In the genomic region with DNA sequence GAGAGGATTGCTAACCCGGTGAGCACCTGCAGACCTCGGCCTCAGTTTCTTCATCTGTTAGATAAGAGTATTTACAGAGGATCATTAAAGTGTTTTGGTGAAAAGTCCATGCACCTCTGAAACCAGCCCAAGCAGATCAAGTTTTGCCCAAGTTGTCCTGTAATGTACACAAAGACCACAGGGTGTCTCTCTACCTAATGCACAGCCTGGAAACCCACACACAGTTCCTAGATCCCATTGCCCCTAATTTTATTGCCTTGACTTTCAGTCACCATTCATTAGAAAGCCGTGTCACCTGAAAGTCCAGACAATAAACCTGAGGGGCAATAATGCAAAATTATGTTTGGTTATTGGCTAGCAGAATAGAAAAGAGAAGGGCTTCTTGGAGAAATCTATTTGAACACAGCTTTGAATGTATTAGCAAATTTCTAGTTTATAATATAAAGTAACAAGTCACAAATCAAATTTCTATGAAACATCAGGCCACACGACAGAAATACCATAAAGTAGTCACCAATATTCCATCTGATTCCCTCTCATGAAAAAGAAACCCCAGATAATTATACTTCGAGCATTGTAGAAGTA, we compare ENCODE assay signal across 8 cellular contexts.
DNase-seq lines count a peak whose midpoint lies in the region; ATAC-seq and TF ChIP-seq lines count a peak whose summit lies in the region.

No MANE protein-coding gene starts in this region.

- POLR2A ChIA-PET in HEK293 (lab: Yijun Ruan, JAX) (no interaction called here), MCF 10A (lab: Yijun Ruan, JAX) (interaction anchor here (0.6 to 1.2 kb wide), 2 partner anchors 273 to 379 kb away, joined by 3 to 4 read pairs; partner anchors contain the start of gene TNIK)

- intact Hi-C loops in MCF 10A (cut with micrococcal nuclease), result loop anchor here (1.0 to 10.0 kb wide), 5 partner anchors 137 to 647 kb away; partner anchors contain the start of gene TNIK

- H3K4me3 ChIP-seq in HEK293 (ENCODE audit: low read depth, low read length), result no peak overlapping the region

- peaks cover 22% of the 10 kb centered on the region for H3K4me1 Mint-ChIP-seq in MCF 10A (ENCODE audit: insufficient read depth, unreplicated experiment)

- peak; percentile 56 for DNase-seq in EH (ENCODE audit: low read depth)
- peak; percentile 61 for DNase-seq in NCI-H510A treated with DMSO at 0.1 percent for 48 hours (lab: John Stamatoyannopoulos, UW)
- peak; percentile 60 for DNase-seq in MCF 10A (ENCODE audit: unreplicated experiment)
- no peak for DNase-seq in left lobe of liver (ENCODE audit: low spot score)
- no peak for DNase-seq in stimulated activated naive CD8-positive, alpha-beta T cell treated with anti-CD3 and anti-CD28 coated beads, Interleukin-15, Interleukin-2, amounts not matched to agents 100 U/mL and 50 U/mL, for 24 hours
- no peak for DNase-seq in activated effector memory CD4-positive, alpha-beta T cell treated with Interleukin-2 at 50 U/mL for 16 hours
- no peak for DNase-seq in GOT3 (lab: John Stamatoyannopoulos, UW)

- CTCF ChIA-PET in HEK293 (lab: Yijun Ruan, JAX) (interaction anchor here (0.6 to 1.4 kb wide), 8 partner anchors 15 to 292 kb away, joined by 3 to 4 read pairs (median 3); no protein-coding TSS in a partner anchor), MCF 10A (lab: Yijun Ruan, JAX) (interaction anchor here (0.6 to 5.7 kb wide), 17 partner anchors 8 to 815 kb away, joined by 3 to 64 read pairs (median 4); partner anchors contain the start of gene TNIK)

- no peak overlapping the region for H3K27ac ChIP-seq in HEK293 (ENCODE audit: extremely low read depth, low read depth, low read length)

- no peak for TF ChIP-seq CTCF in HEK293 (tag by site-specific recombination; IDR thresholded peaks at IDR 0.05)
- TF ChIP-seq CTCF in MCF 10A (IDR thresholded peaks at IDR 0.05; ENCODE audit: unreplicated experiment), result peak; percentile 70

- H3K36me3 Mint-ChIP-seq in MCF 10A (ENCODE audit: insufficient read depth, unreplicated experiment), result no peaks in the 10 kb centered on the region

- H3K27me3 Mint-ChIP-seq in MCF 10A (ENCODE audit: insufficient read depth, unreplicated experiment), result no peaks in the 10 kb centered on the region

- BruUV-seq in MCF 10A (replicated peaks; lab: Mats Ljungman, UMichigan), result no TSS peak

- H3K4me3 Mint-ChIP-seq in MCF 10A (ENCODE audit: unreplicated experiment), result no peak overlapping the region

- no peaks in the 10 kb centered on the region for H3K9me3 ChIP-seq in HEK293 (ENCODE audit: control insufficient read depth, insufficient read depth, low read depth, low read length)

- peaks cover 4% of the 10 kb centered on the region; the same call in 1 of the 2 replicates for H3K4me1 ChIP-seq in HEK293 (ENCODE audit: control insufficient read depth, insufficient read depth, low read length)

- no peak overlapping the region for H3K27ac Mint-ChIP-seq in MCF 10A (ENCODE audit: low read depth, unreplicated experiment)

- peak; percentile 91 for ATAC-seq in left lobe of liver
- no peak for ATAC-seq in stimulated activated naive CD8-positive, alpha-beta T cell treated with anti-CD3 and anti-CD28 coated beads, Interleukin-15, Interleukin-2, amounts not matched to agents 100 U/mL and 50 U/mL, for 24 hours

- no peaks in the 10 kb centered on the region for H3K9me3 Mint-ChIP-seq in MCF 10A (ENCODE audit: unreplicated experiment)

- H3K36me3 ChIP-seq in HEK293 (ENCODE audit: control insufficient read depth in 2 of 2, insufficient read depth in 1 of 2, low read length in 2 of 2), result no peaks in the 10 kb centered on the region

TF ChIP-seq in HEK293, 187 proteins besides CTCF, POLR2A, EP300 and RAD21:
- TF ChIP-seq ZFP69B (tag by site-specific recombination; IDR thresholded peaks at IDR 0.05) (no peak), ZNF202 (tag by site-specific recombination; IDR thresholded peaks at IDR 0.05; ENCODE audit: borderline replicate concordance) (no peak), ZNF654 (tag by site-specific recombination; IDR thresholded peaks at IDR 0.05; ENCODE audit: low read depth) (peak; percentile 50), IKZF3 (tag by site-specific recombination; IDR thresholded peaks at IDR 0.05) (peak; percentile 59; the same call in 1 of the 2 replicates), PRDM1 (tag by site-specific recombination; IDR thresholded peaks at IDR 0.05) (0 out of 2 replicates have a peak, but pooled peaks have one; percentile 41), ZNF660 (tag by site-specific recombination; IDR thresholded peaks at IDR 0.05) (peak; percentile 64; the same call in 1 of the 2 replicates), ZNF2 (tag by site-specific recombination; IDR thresholded peaks at IDR 0.05) (no peak), ZSCAN4 (tag by site-specific recombination; IDR thresholded peaks at IDR 0.05) (peak; percentile 23; the same call in 1 of the 2 replicates), ZNF521 (tag by site-specific recombination; IDR thresholded peaks at IDR 0.05) (no peak)
- TF ChIP-seq, protein P1, sequence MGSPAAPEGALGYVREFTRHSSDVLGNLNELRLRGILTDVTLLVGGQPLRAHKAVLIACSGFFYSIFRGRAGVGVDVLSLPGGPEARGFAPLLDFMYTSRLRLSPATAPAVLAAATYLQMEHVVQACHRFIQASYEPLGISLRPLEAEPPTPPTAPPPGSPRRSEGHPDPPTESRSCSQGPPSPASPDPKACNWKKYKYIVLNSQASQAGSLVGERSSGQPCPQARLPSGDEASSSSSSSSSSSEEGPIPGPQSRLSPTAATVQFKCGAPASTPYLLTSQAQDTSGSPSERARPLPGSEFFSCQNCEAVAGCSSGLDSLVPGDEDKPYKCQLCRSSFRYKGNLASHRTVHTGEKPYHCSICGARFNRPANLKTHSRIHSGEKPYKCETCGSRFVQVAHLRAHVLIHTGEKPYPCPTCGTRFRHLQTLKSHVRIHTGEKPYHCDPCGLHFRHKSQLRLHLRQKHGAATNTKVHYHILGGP (tag by site-specific recombination; IDR thresholded peaks at IDR 0.05), result peak; percentile 74

Comparison
In these comparisons a context has a peak if more than half of its experiments do, and no peak if none do; other contexts are left out.
1. DNase-seq: peak in EH (single experiment), NCI-H510A treated with DMSO at 0.1 percent for 48 hours (single experiment) and MCF 10A (single experiment); none in left lobe of liver (single experiment), stimulated activated naive CD8-positive, alpha-beta T cell treated with anti-CD3 and anti-CD28 coated beads, Interleukin-15, Interleukin-2, amounts not matched to agents 100 U/mL and 50 U/mL, for 24 hours (single experiment), activated effector memory CD4-positive, alpha-beta T cell treated with Interleukin-2 at 50 U/mL for 16 hours (single experiment) and GOT3 (single experiment).